ENCODE assay signal across 8 cellular contexts in genomic region chr17:27457405-27457730, GRCh38. TPM values are rescaled to one million over a fixed set of nuclear protein-coding genes. Genes with fewer than 3 reads are reported as not detected.
DNase-seq lines count a peak whose midpoint lies in the region; ATAC-seq and TF ChIP-seq lines count a peak whose summit lies in the region.

No MANE protein-coding gene starts in this region.

- peaks cover 9% of the 10 kb centered on the region for H3K27me3 Mint-ChIP-seq in HFFc6 (ENCODE audit: insufficient read depth)
- peaks cover 3% of the 10 kb centered on the region for H3K27me3 Mint-ChIP-seq in activated T-helper 1 cell treated with anti-CD3 and anti-CD28 coated beads, Interleukin-12 subunit alpha, Interleukin-12 subunit beta, Interleukin-2, Interleukin-4 antibody, amounts not matched to agents 30 ng/mL and 10 ng/mL and 1 ng/mL, durations not matched to agents 14 hours and 24 hours and 36 hours (ENCODE audit: insufficient read depth)

- H3K27me3 ChIP-seq in iPS-18a (ENCODE audit: control insufficient read depth, insufficient read depth, low read length) (peaks cover 22% of the 10 kb centered on the region), spleen (replicated peaks in 1 of 7) (no peaks in the 10 kb centered on the region)

- H3K4me1 ChIP-seq in iPS-18a (ENCODE audit: control insufficient read depth, low read depth, low read length) (peaks cover 27% of the 10 kb centered on the region), spleen (peaks cover 6 to 62% (median 43%) of the 10 kb centered on the region in 6 donors)

- H3K36me3 ChIP-seq in iPS-18a (ENCODE audit: control insufficient read depth, low read depth, low read length), result no peaks in the 10 kb centered on the region
- H3K36me3 ChIP-seq in spleen, result no peaks in the 10 kb centered on the region

- intact Hi-C loops in activated T-helper 1 cell treated with anti-CD3 and anti-CD28 coated beads, Interleukin-12 subunit alpha, Interleukin-12 subunit beta, Interleukin-2, Interleukin-4 antibody, amounts not matched to agents 30 ng/mL and 10 ng/mL and 1 ng/mL, durations not matched to agents 14 hours and 24 hours and 36 hours (cut with micrococcal nuclease), result loop anchor here (1.0 to 5.0 kb wide), 3 partner anchors 43 to 585 kb away; partner anchors contain the start of gene NLK
- intact Hi-C loops in spleen (cut with DNase I; ENCODE audit: low total_unique reads), result loop anchor here (10.0 kb wide), 2 partner anchors 103 to 137 kb away; no protein-coding TSS in a partner anchor
- intact Hi-C loops in posterior cingulate gyrus (cut with DNase I), result loop anchor here (2.0 to 10.0 kb wide), 4 partner anchors 40 to 213 kb away; no protein-coding TSS in a partner anchor

- H3K9me3 ChIP-seq in iPS-18a (ENCODE audit: control insufficient read depth, low read depth, low read length), result no peaks in the 10 kb centered on the region
- no peaks in the 10 kb centered on the region for H3K9me3 ChIP-seq in spleen

- H3K4me3 Mint-ChIP-seq in HFFc6, result peak overlapping the region; percentile 87
- H3K4me3 Mint-ChIP-seq in activated T-helper 1 cell treated with anti-CD3 and anti-CD28 coated beads, Interleukin-12 subunit alpha, Interleukin-12 subunit beta, Interleukin-2, Interleukin-4 antibody, amounts not matched to agents 30 ng/mL and 10 ng/mL and 1 ng/mL, durations not matched to agents 14 hours and 24 hours and 36 hours, result peak overlapping the region; percentile 99

- H3K4me3 ChIP-seq in iPS-18a (ENCODE audit: low read length) (peak overlapping the region; percentile 72), spleen (peak overlapping the region; percentile 75 to 96 (median 84))

- TF ChIP-seq CTCF in HFFc6 (IDR thresholded peaks at IDR 0.05) (no peak), spleen (IDR thresholded peaks at IDR 0.05 in 8 of 11, conservative IDR thresholded peaks at IDR 0.05 in 3 of 11) (no peak)

- DNase-seq in HFFc6 (no peak), spleen (no peak), posterior cingulate gyrus (no peak), hepatic stellate cell (ENCODE audit: low spot score) (no peak)
- DNase-seq in activated T-helper 1 cell treated with anti-CD3 and anti-CD28 coated beads, Interleukin-12 subunit alpha, Interleukin-12 subunit beta, Interleukin-2, Interleukin-4 antibody, amounts not matched to agents 30 ng/mL and 10 ng/mL and 1 ng/mL, durations not matched to agents 14 hours and 24 hours and 36 hours (ENCODE audit: low spot score), result no peak

- H3K27ac ChIP-seq in iPS-18a (ENCODE audit: low read length) (no peak overlapping the region), spleen (peak overlapping the region in 4 of 8 donors; percentile 84 to 88 (median 84))

- WGBS in spleen, 5 donors, result 9 to 15% (median 10%) methylated on average over 7 of the region's 7 CpGs

- peaks cover 17% of the 10 kb centered on the region for H3K4me1 Mint-ChIP-seq in HFFc6 (ENCODE audit: low read depth)
- peaks cover 64% of the 10 kb centered on the region for H3K4me1 Mint-ChIP-seq in activated T-helper 1 cell treated with anti-CD3 and anti-CD28 coated beads, Interleukin-12 subunit alpha, Interleukin-12 subunit beta, Interleukin-2, Interleukin-4 antibody, amounts not matched to agents 30 ng/mL and 10 ng/mL and 1 ng/mL, durations not matched to agents 14 hours and 24 hours and 36 hours (ENCODE audit: low read depth)

- ATAC-seq in HG02973 (IDR thresholded peaks at IDR 0.05; ENCODE audit: unreplicated experiment) (no peak), GM21717 (IDR thresholded peaks at IDR 0.05; ENCODE audit: unreplicated experiment) (no peak)

- H3K36me3 Mint-ChIP-seq in HFFc6 (ENCODE audit: low read depth), result no peaks in the 10 kb centered on the region
- peaks cover 16% of the 10 kb centered on the region for H3K36me3 Mint-ChIP-seq in activated T-helper 1 cell treated with anti-CD3 and anti-CD28 coated beads, Interleukin-12 subunit alpha, Interleukin-12 subunit beta, Interleukin-2, Interleukin-4 antibody, amounts not matched to agents 30 ng/mL and 10 ng/mL and 1 ng/mL, durations not matched to agents 14 hours and 24 hours and 36 hours (ENCODE audit: low read depth)

- peak overlapping the region; percentile 25 for H3K9ac ChIP-seq in iPS-18a (ENCODE audit: low read length)

- peak overlapping the region; percentile 52; the same call in 1 of the 2 replicates for H3K27ac Mint-ChIP-seq in HFFc6
- peak overlapping the region; percentile 94 for H3K27ac Mint-ChIP-seq in activated T-helper 1 cell treated with anti-CD3 and anti-CD28 coated beads, Interleukin-12 subunit alpha, Interleukin-12 subunit beta, Interleukin-2, Interleukin-4 antibody, amounts not matched to agents 30 ng/mL and 10 ng/mL and 1 ng/mL, durations not matched to agents 14 hours and 24 hours and 36 hours

- no peaks in the 10 kb centered on the region for H3K9me3 Mint-ChIP-seq in HFFc6
- no peaks in the 10 kb centered on the region for H3K9me3 Mint-ChIP-seq in activated T-helper 1 cell treated with anti-CD3 and anti-CD28 coated beads, Interleukin-12 subunit alpha, Interleukin-12 subunit beta, Interleukin-2, Interleukin-4 antibody, amounts not matched to agents 30 ng/mL and 10 ng/mL and 1 ng/mL, durations not matched to agents 14 hours and 24 hours and 36 hours

- no peak for TF ChIP-seq POLR2A in spleen (IDR thresholded peaks at IDR 0.05)

RNA-seq across cellular contexts. Expression of gene KSR1, which starts 1.1 kb away (rescaled TPM):
- total RNA-seq in HFFc6 (2021; fragmentation: NEBNext Ultra II Directional; extraction: Animal tissue kit (Norgen Biotek cat#: 25700)), result 1 to 10 TPM; 1.9 to 4.9 (median 3.6) TPM
- 119 and 122 TPM in 2 replicates for total RNA-seq in activated T-helper 1 cell treated with anti-CD3 and anti-CD28 coated beads, Interleukin-12 subunit alpha, Interleukin-12 subunit beta, Interleukin-2, Interleukin-4 antibody, amounts not matched to agents 30 ng/mL and 10 ng/mL and 1 ng/mL, durations not matched to agents 14 hours and 24 hours and 36 hours
- 100 to 1,000 TPM in 1 of 7 donors, 10 to 100 TPM in 6; 35.2 to 100 (median 58.7) TPM for total RNA-seq in spleen
- polyA plus RNA-seq in spleen, result 10 to 100 TPM in 2 of 3 donors, 1 to 10 TPM in 1; 6.4 to 24.0 (median 12.0) TPM

Comparison
In these comparisons a context has a peak if more than half of its experiments do, and no peak if none do; other contexts are left out.
1. RNA of gene KSR1, which starts 1.1 kb away (total RNA-seq): 119 to 122 TPM in activated T-helper 1 cell treated with anti-CD3 and anti-CD28 coated beads, Interleukin-12 subunit alpha, Interleukin-12 subunit beta, Interleukin-2, Interleukin-4 antibody, amounts not matched to agents 30 ng/mL and 10 ng/mL and 1 ng/mL, durations not matched to agents 14 hours and 24 hours and 36 hours and 35.2 to 100 TPM in spleen; 1.9 to 4.9 TPM in HFFc6; every median in the first group is over 4 times any median in the second.